ENCODE assay signal across 17 cellular contexts in genomic region chr6:40986364-40986763, GRCh38. TPM values are rescaled to one million over a fixed set of nuclear protein-coding genes. Genes with fewer than 3 reads are reported as not detected.
"Had no signal": no experiment of that assay in that cellular context is flagged by ENCODE, and none has a peak within 500 bp of the region (broad histone marks: within the 10 kb centered on the region; RNA-seq: fewer than 3 reads in every experiment).

No MANE protein-coding gene starts in this region.

- H3K4me1 ChIP-seq: gastroesophageal sphincter, upper lobe of right lung had no signal

- H3K27ac Mint-ChIP-seq: activated naive CD8-positive, alpha-beta T cell treated with anti-CD3 and anti-CD28 coated beads for 36 hours; activated T-helper 1 cell treated with anti-CD3 and anti-CD28 coated beads, Interleukin-12 subunit alpha, Interleukin-12 subunit beta, Interleukin-2, Interleukin-4 antibody, amounts not matched to agents 30 ng/mL and 10 ng/mL and 1 ng/mL, durations not matched to agents 14 hours and 24 hours and 36 hours; dendritic cell treated with granulocyte-macrophage colony-stimulating factor and Interleukin-4, amounts not matched to agents 40 ng/mL and 50 ng/mL, for 4 days; stimulated activated naive CD8-positive, alpha-beta T cell treated with anti-CD3 and anti-CD28 coated beads, Interleukin-15, Interleukin-2, amounts not matched to agents 100 ng/mL and 50 ng/mL, for 24 hours; T-helper 2 cell treated with Interferon-gamma antibody and Interleukin-4, amounts not matched to agents 5 μg/mL and 100 μg/mL, for 36 hours had no signal

- H3K4me3 Mint-ChIP-seq: activated naive CD8-positive, alpha-beta T cell treated with anti-CD3 and anti-CD28 coated beads for 36 hours; activated T-helper 1 cell treated with anti-CD3 and anti-CD28 coated beads, Interleukin-12 subunit alpha, Interleukin-12 subunit beta, Interleukin-2, Interleukin-4 antibody, amounts not matched to agents 30 ng/mL and 10 ng/mL and 1 ng/mL, durations not matched to agents 14 hours and 24 hours and 36 hours; dendritic cell treated with granulocyte-macrophage colony-stimulating factor and Interleukin-4, amounts not matched to agents 40 ng/mL and 50 ng/mL, for 4 days; stimulated activated naive CD8-positive, alpha-beta T cell treated with anti-CD3 and anti-CD28 coated beads, Interleukin-15, Interleukin-2, amounts not matched to agents 100 ng/mL and 50 ng/mL, for 24 hours; T-helper 2 cell treated with Interferon-gamma antibody and Interleukin-4, amounts not matched to agents 5 μg/mL and 100 μg/mL, for 36 hours had no signal

- H3K4me1 Mint-ChIP-seq: activated naive CD8-positive, alpha-beta T cell treated with anti-CD3 and anti-CD28 coated beads for 36 hours had no signal

- H3K9me3 Mint-ChIP-seq: activated naive CD8-positive, alpha-beta T cell treated with anti-CD3 and anti-CD28 coated beads for 36 hours; activated T-helper 1 cell treated with anti-CD3 and anti-CD28 coated beads, Interleukin-12 subunit alpha, Interleukin-12 subunit beta, Interleukin-2, Interleukin-4 antibody, amounts not matched to agents 30 ng/mL and 10 ng/mL and 1 ng/mL, durations not matched to agents 14 hours and 24 hours and 36 hours; dendritic cell treated with granulocyte-macrophage colony-stimulating factor and Interleukin-4, amounts not matched to agents 40 ng/mL and 50 ng/mL, for 4 days; stimulated activated naive CD8-positive, alpha-beta T cell treated with anti-CD3 and anti-CD28 coated beads, Interleukin-15, Interleukin-2, amounts not matched to agents 100 ng/mL and 50 ng/mL, for 24 hours; T-helper 2 cell treated with Interferon-gamma antibody and Interleukin-4, amounts not matched to agents 5 μg/mL and 100 μg/mL, for 36 hours had no signal

- H3K4me3 ChIP-seq: gastroesophageal sphincter, thoracic aorta, upper lobe of right lung had no signal

- H3K27ac ChIP-seq: gastroesophageal sphincter, thoracic aorta, upper lobe of right lung had no signal

- ATAC-seq: gastroesophageal sphincter, sciatic nerve, upper lobe of right lung had no signal

- H3K36me3 ChIP-seq: gastroesophageal sphincter, thoracic aorta, upper lobe of right lung had no signal

- H3K36me3 Mint-ChIP-seq: activated naive CD8-positive, alpha-beta T cell treated with anti-CD3 and anti-CD28 coated beads for 36 hours had no signal

- H3K9me3 ChIP-seq: gastroesophageal sphincter, thoracic aorta, upper lobe of right lung had no signal

- H3K27me3 ChIP-seq: gastroesophageal sphincter had no signal

- DNase-seq: activated CD4-positive, CD25-positive, alpha-beta regulatory T cell; activated naive CD8-positive, alpha-beta T cell treated with anti-CD3 and anti-CD28 coated beads for 36 hours; effector memory CD4-positive, alpha-beta T cell; kidney; SW 1271; upper lobe of right lung had no signal

RNA-seq across cellular contexts. Expression of gene TSPO2, which starts 55.9 kb away (rescaled TPM):
- total RNA-seq: activated CD8-positive, alpha-beta memory T cell treated with anti-CD3 and anti-CD28 coated beads for 36 hours; activated naive CD8-positive, alpha-beta T cell treated with anti-CD3 and anti-CD28 coated beads for 36 hours; activated T-helper 1 cell treated with anti-CD3 and anti-CD28 coated beads, Interleukin-12 subunit alpha, Interleukin-12 subunit beta, Interleukin-2, Interleukin-4 antibody, amounts not matched to agents 30 ng/mL and 10 ng/mL and 1 ng/mL, durations not matched to agents 14 hours and 24 hours and 36 hours; gastroesophageal sphincter; mesenteric fat pad; osteocyte; pulmonary artery endothelial cell; thoracic aorta; upper lobe of right lung had no signal
